In genomic region chr16:24995469-24995868, GRCh38 we compare ENCODE assay signal across 21 cellular contexts. TPM values are rescaled to one million over a fixed set of nuclear protein-coding genes. Genes with fewer than 3 reads are reported as not detected.
A peak's percentile ranks its signal among the peaks of the same experiment; 100 is the strongest.
DNase-seq lines count a peak whose midpoint lies in the region; ATAC-seq and TF ChIP-seq lines count a peak whose summit lies in the region.
"Had no signal": no experiment of that assay in that cellular context is flagged by ENCODE, and none has a peak within 500 bp of the region (broad histone marks: within the 10 kb centered on the region; RNA-seq: fewer than 3 reads in every experiment).

No MANE protein-coding gene starts in this region.

- no peaks in the 10 kb centered on the region for H3K9me3 ChIP-seq in stomach
- H3K9me3 ChIP-seq: HAP-1, thoracic aorta had no signal

- peaks cover 81% of the 10 kb centered on the region for H3K4me1 Mint-ChIP-seq in activated T-cell treated with anti-CD3 and anti-CD28 coated beads, Interleukin-2, amount 50 U/mL, for 24 hours (ENCODE audit: low read depth)
- peaks cover 82% of the 10 kb centered on the region for H3K4me1 Mint-ChIP-seq in activated T-cell treated with anti-CD3 and anti-CD28 coated beads, Interleukin-2, amount 50 U/mL, for 72 hours (ENCODE audit: low read depth)
- peaks cover 96% of the 10 kb centered on the region for H3K4me1 Mint-ChIP-seq in activated B cell treated with CpG ODN at 0.5 μM for 24 hours

- no peaks in the 10 kb centered on the region for H3K36me3 ChIP-seq in stomach
- H3K36me3 ChIP-seq: HAP-1, thoracic aorta had no signal

- no peak overlapping the region for H3K27ac ChIP-seq in foreskin keratinocyte
- peak overlapping the region in 3 of 5 donors; percentile 62 to 78 (median 73) for H3K27ac ChIP-seq in stomach

- no peak for ATAC-seq in activated T-cell treated with anti-CD3 and anti-CD28 coated beads, Interleukin-2, amount 50 U/mL, for 72 hours (replicated peaks in 1 of 2)
- ATAC-seq in activated B cell treated with CpG ODN at 0.5 μM for 24 hours (ENCODE audit: low read depth) (no peak), foreskin keratinocyte (no peak), HG03095 (IDR thresholded peaks at IDR 0.05; ENCODE audit: unreplicated experiment) (no peak)
- ATAC-seq: sciatic nerve, T-cell had no signal

- no peak for TF ChIP-seq EP300 in stomach (IDR thresholded peaks at IDR 0.05)

- no peaks in the 10 kb centered on the region for H3K27me3 Mint-ChIP-seq in activated T-cell treated with anti-CD3 and anti-CD28 coated beads, Interleukin-2, amount 50 U/mL, for 24 hours
- no peaks in the 10 kb centered on the region for H3K27me3 Mint-ChIP-seq in activated T-cell treated with anti-CD3 and anti-CD28 coated beads, Interleukin-2, amount 50 U/mL, for 72 hours (ENCODE audit: low read depth)
- H3K27me3 Mint-ChIP-seq in activated B cell treated with CpG ODN at 0.5 μM for 24 hours: no peaks in the 10 kb centered on the region
- H3K27me3 Mint-ChIP-seq: CD4-positive, alpha-beta T cell; T-cell had no signal

- intact Hi-C loops in activated B cell treated with CpG ODN at 0.5 μM for 24 hours (cut with micrococcal nuclease) (no loop called here), stomach (cut with DNase I; ENCODE audit: low total_unique reads) (no loop called here)

- no peak for TF ChIP-seq POLR2A in stomach (IDR thresholded peaks at IDR 0.05)

- TF ChIP-seq CTCF in activated B cell treated with CpG ODN at 0.5 μM for 24 hours (IDR thresholded peaks at IDR 0.05) (no peak), foreskin keratinocyte (conservative IDR thresholded peaks at IDR 0.05) (peak; percentile 10), stomach (IDR thresholded peaks at IDR 0.05) (no peak)

- peaks cover 8% of the 10 kb centered on the region for H3K36me3 Mint-ChIP-seq in activated T-cell treated with anti-CD3 and anti-CD28 coated beads, Interleukin-2, amount 50 U/mL, for 24 hours (ENCODE audit: low read depth)
- no peaks in the 10 kb centered on the region for H3K36me3 Mint-ChIP-seq in activated T-cell treated with anti-CD3 and anti-CD28 coated beads, Interleukin-2, amount 50 U/mL, for 72 hours (ENCODE audit: insufficient read depth in 2 of 2)
- H3K36me3 Mint-ChIP-seq in activated B cell treated with CpG ODN at 0.5 μM for 24 hours (ENCODE audit: low read depth): peaks cover 41% of the 10 kb centered on the region

- POLR2A ChIA-PET in activated B cell treated with CpG ODN at 0.5 μM for 24 hours (lab: Charles Lee): no interaction called here

- H3K4me1 ChIP-seq in foreskin keratinocyte (peaks cover 23% of the 10 kb centered on the region), stomach (peaks cover 37 to 94% (median 64%) of the 10 kb centered on the region in 4 donors)

- H3K27ac Mint-ChIP-seq in activated T-cell treated with anti-CD3 and anti-CD28 coated beads, Interleukin-2, amount 50 U/mL, for 24 hours: peak overlapping the region; percentile 51
- no peak overlapping the region for H3K27ac Mint-ChIP-seq in activated T-cell treated with anti-CD3 and anti-CD28 coated beads, Interleukin-2, amount 50 U/mL, for 72 hours
- H3K27ac Mint-ChIP-seq in activated B cell treated with CpG ODN at 0.5 μM for 24 hours: peak overlapping the region; percentile 81
- H3K27ac Mint-ChIP-seq: CD4-positive, alpha-beta T cell; T-cell had no signal

- no peak for DNase-seq in activated T-cell treated with anti-CD3 and anti-CD28 coated beads, Interleukin-2, amount 50 U/mL, for 24 hours
- no peak for DNase-seq in activated T-cell treated with anti-CD3 and anti-CD28 coated beads, Interleukin-2, amount 50 U/mL, for 72 hours
- DNase-seq in activated B cell treated with CpG ODN at 0.5 μM for 24 hours (no peak), foreskin keratinocyte (no peak), stomach (no peak), SW 1271 (lab: John Stamatoyannopoulos, UW) (no peak), NCI-H1105 (lab: John Stamatoyannopoulos, UW) (no peak)
- DNase-seq: activated CD4-positive, CD25-positive, alpha-beta regulatory T cell treated with anti-CD3 and anti-CD28 coated beads, Interleukin-2, amount 50 U/mL, for 72 hours; activated naive CD4-positive, alpha-beta T cell; CD4-positive, alpha-beta T cell; DND-41; NCI-H2081 treated with DMSO at 0.1 percent for 48 hours; NCI-H526 treated with DMSO at 0.1 percent for 48 hours; nephron progenitor cell; stimulated activated CD4-positive, alpha-beta T cell treated with anti-CD3 and anti-CD28 coated beads, Interleukin-2, amount 100 ng/mL, for 24 hours; T-cell had no signal

- CTCF ChIA-PET in activated B cell treated with CpG ODN at 0.5 μM for 24 hours (lab: Charles Lee): no interaction called here

- 89 to 96% (median 95%) methylated on average over 6 of the region's 6 CpGs for WGBS in stomach, 5 donors

- H3K9me3 Mint-ChIP-seq in activated T-cell treated with anti-CD3 and anti-CD28 coated beads, Interleukin-2, amount 50 U/mL, for 24 hours: no peaks in the 10 kb centered on the region
- no peaks in the 10 kb centered on the region for H3K9me3 Mint-ChIP-seq in activated T-cell treated with anti-CD3 and anti-CD28 coated beads, Interleukin-2, amount 50 U/mL, for 72 hours
- H3K9me3 Mint-ChIP-seq in activated B cell treated with CpG ODN at 0.5 μM for 24 hours: no peaks in the 10 kb centered on the region
- H3K9me3 Mint-ChIP-seq: CD4-positive, alpha-beta T cell; nephron progenitor cell; T-cell had no signal

- H3K27me3 ChIP-seq in foreskin keratinocyte: no peaks in the 10 kb centered on the region
- H3K27me3 ChIP-seq in stomach: no peaks in the 10 kb centered on the region

- H3K4me3 ChIP-seq in stomach: no peak overlapping the region
- H3K4me3 ChIP-seq: HAP-1, lung, thoracic aorta had no signal

- no peak overlapping the region for H3K4me3 Mint-ChIP-seq in activated T-cell treated with anti-CD3 and anti-CD28 coated beads, Interleukin-2, amount 50 U/mL, for 24 hours
- H3K4me3 Mint-ChIP-seq in activated T-cell treated with anti-CD3 and anti-CD28 coated beads, Interleukin-2, amount 50 U/mL, for 72 hours: no peak overlapping the region
- H3K4me3 Mint-ChIP-seq in activated B cell treated with CpG ODN at 0.5 μM for 24 hours: peak overlapping the region; percentile 26
- H3K4me3 Mint-ChIP-seq: CD4-positive, alpha-beta T cell; nephron progenitor cell; T-cell had no signal

RNA-seq across cellular contexts. Expression of gene ARHGAP17, which starts 19.7 kb away (rescaled TPM):
- total RNA-seq in activated T-cell treated with anti-CD3 and anti-CD28 coated beads, Interleukin-2, amount 50 U/mL, for 72 hours: 10 to 100 TPM; 66.8 to 70.9 TPM
- total RNA-seq in activated B cell treated with CpG ODN at 0.5 μM for 24 hours: 287 and 310 TPM in 2 replicates
- 22.0 and 28.3 TPM in 2 replicates for total RNA-seq in foreskin keratinocyte
- polyA plus RNA-seq in foreskin keratinocyte: 20.1 and 20.2 TPM in 2 replicates
- 100 to 1,000 TPM in 2 of 5 donors, 10 to 100 TPM in 3; 30.3 to 414 (median 74.9) TPM for total RNA-seq in stomach
- polyA plus RNA-seq in stomach: 10 to 100 TPM; 18.4 to 22.7 (median 20.5) TPM
